1 cellular context compared by ENCODE assay signal in the genomic region with DNA sequence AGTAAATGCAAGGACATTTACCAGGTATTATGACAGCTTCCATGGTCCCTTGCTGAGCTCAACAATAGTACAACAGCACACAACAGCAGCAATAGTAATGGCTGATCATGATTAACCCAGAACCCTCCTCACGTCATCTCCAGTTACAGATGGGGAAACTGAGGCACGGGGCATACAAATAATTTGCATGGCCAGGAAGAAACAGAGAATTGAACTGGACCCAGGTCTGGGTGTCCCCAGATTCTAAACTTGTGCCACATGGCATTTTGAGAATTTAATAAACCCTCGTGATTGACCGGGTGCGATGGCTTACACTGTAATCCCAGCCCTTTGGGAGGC.
A peak's percentile ranks its signal among the peaks of the same experiment; 100 is the strongest.
TF ChIP-seq lines count a peak whose summit lies in the region.

No MANE protein-coding gene starts in this region.

TF ChIP-seq in HepG2, 621 proteins besides CTCF, POLR2A, EP300 and RAD21 (continues in another document):
- no peak for TF ChIP-seq LCORL (IDR thresholded peaks at IDR 0.05)
- TF ChIP-seq LCORL (CRISPR knock-in tag; IDR thresholded peaks at IDR 0.05) = no peak
- TF ChIP-seq, protein P1, sequence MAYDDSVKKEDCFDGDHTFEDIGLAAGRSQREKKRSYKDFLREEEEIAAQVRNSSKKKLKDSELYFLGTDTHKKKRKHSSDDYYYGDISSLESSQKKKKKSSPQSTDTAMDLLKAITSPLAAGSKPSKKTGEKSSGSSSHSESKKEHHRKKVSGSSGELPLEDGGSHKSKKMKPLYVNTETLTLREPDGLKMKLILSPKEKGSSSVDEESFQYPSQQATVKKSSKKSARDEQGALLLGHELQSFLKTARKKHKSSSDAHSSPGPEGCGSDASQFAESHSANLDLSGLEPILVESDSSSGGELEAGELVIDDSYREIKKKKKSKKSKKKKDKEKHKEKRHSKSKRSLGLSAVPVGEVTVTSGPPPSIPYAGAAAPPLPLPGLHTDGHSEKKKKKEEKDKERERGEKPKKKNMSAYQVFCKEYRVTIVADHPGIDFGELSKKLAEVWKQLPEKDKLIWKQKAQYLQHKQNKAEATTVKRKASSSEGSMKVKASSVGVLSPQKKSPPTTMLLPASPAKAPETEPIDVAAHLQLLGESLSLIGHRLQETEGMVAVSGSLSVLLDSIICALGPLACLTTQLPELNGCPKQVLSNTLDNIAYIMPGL (CRISPR knock-in tag; IDR thresholded peaks at IDR 0.05; ENCODE audit: borderline replicate concordance in 1 of 2, low read depth in 1 of 2) = 0 out of 4 replicates have a peak, but pooled peaks of 1 of the 2 experiments have one; percentile 13
- TF ChIP-seq MYPOP (CRISPR knock-in tag; IDR thresholded peaks at IDR 0.05) = 0 out of 2 replicates have a peak, but pooled peaks have one; percentile 21
- TF ChIP-seq ZNF136 (CRISPR knock-in tag; IDR thresholded peaks at IDR 0.05; ENCODE audit: low read depth) = no peak
- TF ChIP-seq NCOA1 (CRISPR knock-in tag; IDR thresholded peaks at IDR 0.05) = no peak
- TF ChIP-seq ZNF598 (CRISPR knock-in tag; IDR thresholded peaks at IDR 0.05; ENCODE audit: borderline replicate concordance) = peak; percentile 68; the same call in 1 of the 2 replicates
- no peak for TF ChIP-seq FOXK2 (IDR thresholded peaks at IDR 0.05)
- TF ChIP-seq, protein P2, sequence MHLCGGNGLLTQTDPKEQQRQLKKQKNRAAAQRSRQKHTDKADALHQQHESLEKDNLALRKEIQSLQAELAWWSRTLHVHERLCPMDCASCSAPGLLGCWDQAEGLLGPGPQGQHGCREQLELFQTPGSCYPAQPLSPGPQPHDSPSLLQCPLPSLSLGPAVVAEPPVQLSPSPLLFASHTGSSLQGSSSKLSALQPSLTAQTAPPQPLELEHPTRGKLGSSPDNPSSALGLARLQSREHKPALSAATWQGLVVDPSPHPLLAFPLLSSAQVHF (CRISPR knock-in tag; IDR thresholded peaks at IDR 0.05) = no peak
- TF ChIP-seq ZMYM2 (CRISPR knock-in tag; IDR thresholded peaks at IDR 0.05) = 0 out of 2 replicates have a peak, but pooled peaks have one; percentile 32
- TF ChIP-seq, protein P3, sequence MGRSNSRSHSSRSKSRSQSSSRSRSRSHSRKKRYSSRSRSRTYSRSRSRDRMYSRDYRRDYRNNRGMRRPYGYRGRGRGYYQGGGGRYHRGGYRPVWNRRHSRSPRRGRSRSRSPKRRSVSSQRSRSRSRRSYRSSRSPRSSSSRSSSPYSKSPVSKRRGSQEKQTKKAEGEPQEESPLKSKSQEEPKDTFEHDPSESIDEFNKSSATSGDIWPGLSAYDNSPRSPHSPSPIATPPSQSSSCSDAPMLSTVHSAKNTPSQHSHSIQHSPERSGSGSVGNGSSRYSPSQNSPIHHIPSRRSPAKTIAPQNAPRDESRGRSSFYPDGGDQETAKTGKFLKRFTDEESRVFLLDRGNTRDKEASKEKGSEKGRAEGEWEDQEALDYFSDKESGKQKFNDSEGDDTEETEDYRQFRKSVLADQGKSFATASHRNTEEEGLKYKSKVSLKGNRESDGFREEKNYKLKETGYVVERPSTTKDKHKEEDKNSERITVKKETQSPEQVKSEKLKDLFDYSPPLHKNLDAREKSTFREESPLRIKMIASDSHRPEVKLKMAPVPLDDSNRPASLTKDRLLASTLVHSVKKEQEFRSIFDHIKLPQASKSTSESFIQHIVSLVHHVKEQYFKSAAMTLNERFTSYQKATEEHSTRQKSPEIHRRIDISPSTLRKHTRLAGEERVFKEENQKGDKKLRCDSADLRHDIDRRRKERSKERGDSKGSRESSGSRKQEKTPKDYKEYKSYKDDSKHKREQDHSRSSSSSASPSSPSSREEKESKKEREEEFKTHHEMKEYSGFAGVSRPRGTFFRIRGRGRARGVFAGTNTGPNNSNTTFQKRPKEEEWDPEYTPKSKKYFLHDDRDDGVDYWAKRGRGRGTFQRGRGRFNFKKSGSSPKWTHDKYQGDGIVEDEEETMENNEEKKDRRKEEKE (IDR thresholded peaks at IDR 0.05) = no peak
- no peak for TF ChIP-seq POLR2AphosphoS2 (IDR thresholded peaks at IDR 0.05; ENCODE audit: low read depth, low read length)
- 0 out of 2 replicates have a peak, but pooled peaks have one; percentile 33 for TF ChIP-seq FUBP1 (CRISPR knock-in tag; IDR thresholded peaks at IDR 0.05; ENCODE audit: borderline replicate concordance)
- 0 out of 2 replicates have a peak, but pooled peaks have one; percentile 4 for TF ChIP-seq SKIL (CRISPR knock-in tag; IDR thresholded peaks at IDR 0.05; ENCODE audit: borderline replicate concordance)
- no peak for TF ChIP-seq ZGPAT (CRISPR knock-in tag; IDR thresholded peaks at IDR 0.05)
- TF ChIP-seq, protein P4, sequence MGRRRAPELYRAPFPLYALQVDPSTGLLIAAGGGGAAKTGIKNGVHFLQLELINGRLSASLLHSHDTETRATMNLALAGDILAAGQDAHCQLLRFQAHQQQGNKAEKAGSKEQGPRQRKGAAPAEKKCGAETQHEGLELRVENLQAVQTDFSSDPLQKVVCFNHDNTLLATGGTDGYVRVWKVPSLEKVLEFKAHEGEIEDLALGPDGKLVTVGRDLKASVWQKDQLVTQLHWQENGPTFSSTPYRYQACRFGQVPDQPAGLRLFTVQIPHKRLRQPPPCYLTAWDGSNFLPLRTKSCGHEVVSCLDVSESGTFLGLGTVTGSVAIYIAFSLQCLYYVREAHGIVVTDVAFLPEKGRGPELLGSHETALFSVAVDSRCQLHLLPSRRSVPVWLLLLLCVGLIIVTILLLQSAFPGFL (CRISPR knock-in tag; IDR thresholded peaks at IDR 0.05) = no peak
- no peak for TF ChIP-seq AKAP8 (CRISPR knock-in tag; IDR thresholded peaks at IDR 0.05)
- TF ChIP-seq NFE2L2 (IDR thresholded peaks at IDR 0.05; ENCODE audit: low read length) = no peak
- TF ChIP-seq, protein P5, sequence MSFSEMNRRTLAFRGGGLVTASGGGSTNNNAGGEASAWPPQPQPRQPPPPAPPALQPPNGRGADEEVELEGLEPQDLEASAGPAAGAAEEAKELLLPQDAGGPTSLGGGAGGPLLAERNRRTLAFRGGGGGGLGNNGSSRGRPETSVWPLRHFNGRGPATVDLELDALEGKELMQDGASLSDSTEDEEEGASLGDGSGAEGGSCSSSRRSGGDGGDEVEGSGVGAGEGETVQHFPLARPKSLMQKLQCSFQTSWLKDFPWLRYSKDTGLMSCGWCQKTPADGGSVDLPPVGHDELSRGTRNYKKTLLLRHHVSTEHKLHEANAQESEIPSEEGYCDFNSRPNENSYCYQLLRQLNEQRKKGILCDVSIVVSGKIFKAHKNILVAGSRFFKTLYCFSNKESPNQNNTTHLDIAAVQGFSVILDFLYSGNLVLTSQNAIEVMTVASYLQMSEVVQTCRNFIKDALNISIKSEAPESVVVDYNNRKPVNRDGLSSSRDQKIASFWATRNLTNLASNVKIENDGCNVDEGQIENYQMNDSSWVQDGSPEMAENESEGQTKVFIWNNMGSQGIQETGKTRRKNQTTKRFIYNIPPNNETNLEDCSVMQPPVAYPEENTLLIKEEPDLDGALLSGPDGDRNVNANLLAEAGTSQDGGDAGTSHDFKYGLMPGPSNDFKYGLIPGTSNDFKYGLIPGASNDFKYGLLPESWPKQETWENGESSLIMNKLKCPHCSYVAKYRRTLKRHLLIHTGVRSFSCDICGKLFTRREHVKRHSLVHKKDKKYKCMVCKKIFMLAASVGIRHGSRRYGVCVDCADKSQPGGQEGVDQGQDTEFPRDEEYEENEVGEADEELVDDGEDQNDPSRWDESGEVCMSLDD (CRISPR knock-in tag; IDR thresholded peaks at IDR 0.05; ENCODE audit: borderline replicate concordance) = no peak
- no peak for TF ChIP-seq SP4 (CRISPR knock-in tag; IDR thresholded peaks at IDR 0.05)
- TF ChIP-seq, protein P6, sequence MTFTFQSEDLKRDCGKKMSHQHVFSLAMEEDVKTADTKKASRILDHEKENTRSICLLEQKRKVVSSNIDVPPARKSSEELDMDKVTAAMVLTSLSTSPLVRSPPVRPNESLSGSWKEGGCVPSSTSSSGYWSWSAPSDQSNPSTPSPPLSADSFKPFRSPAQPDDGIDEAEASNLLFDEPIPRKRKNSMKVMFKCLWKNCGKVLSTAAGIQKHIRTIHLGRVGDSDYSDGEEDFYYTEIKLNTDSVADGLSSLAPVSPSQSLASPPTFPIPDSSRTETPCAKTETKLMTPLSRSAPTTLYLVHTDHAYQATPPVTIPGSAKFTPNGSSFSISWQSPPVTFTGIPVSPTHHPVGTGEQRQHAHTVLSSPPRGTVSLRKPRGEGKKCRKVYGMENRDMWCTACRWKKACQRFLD (CRISPR knock-in tag; IDR thresholded peaks at IDR 0.05; ENCODE audit: borderline replicate concordance) = no peak
- TF ChIP-seq MEIS2 (CRISPR knock-in tag; IDR thresholded peaks at IDR 0.05) = 0 out of 2 replicates have a peak, but pooled peaks have one; percentile 5
- no peak for TF ChIP-seq FLYWCH1 (CRISPR knock-in tag; IDR thresholded peaks at IDR 0.05)
- TF ChIP-seq ZNF569 (CRISPR knock-in tag; IDR thresholded peaks at IDR 0.05; ENCODE audit: borderline replicate concordance) = no peak
- no peak for TF ChIP-seq TAF15 (IDR thresholded peaks at IDR 0.05; ENCODE audit: low read depth, low read length, poor library complexity, severe bottlenecking)
- no peak for TF ChIP-seq CENPT (CRISPR knock-in tag; IDR thresholded peaks at IDR 0.05; ENCODE audit: low read depth)
- TF ChIP-seq RCOR2 (CRISPR knock-in tag; IDR thresholded peaks at IDR 0.05) = no peak
- TF ChIP-seq SMARCC2 (IDR thresholded peaks at IDR 0.05) = no peak
- TF ChIP-seq ZFP41 (CRISPR knock-in tag; IDR thresholded peaks at IDR 0.05; ENCODE audit: borderline replicate concordance) = no peak
- TF ChIP-seq ZNF724P (CRISPR knock-in tag; IDR thresholded peaks at IDR 0.05; ENCODE audit: borderline replicate concordance) = 0 out of 2 replicates have a peak, but pooled peaks have one; percentile 26
- TF ChIP-seq ZNF326 (CRISPR knock-in tag; IDR thresholded peaks at IDR 0.05; ENCODE audit: borderline replicate concordance) = no peak
- TF ChIP-seq ZKSCAN1 (IDR thresholded peaks at IDR 0.05; ENCODE audit: low read length) = no peak
- TF ChIP-seq ZFP36L1 (CRISPR knock-in tag; IDR thresholded peaks at IDR 0.05) = no peak
- TF ChIP-seq ZNF350 (CRISPR knock-in tag; IDR thresholded peaks at IDR 0.05; ENCODE audit: borderline replicate concordance, low read depth) = 0 out of 2 replicates have a peak, but pooled peaks have one; percentile 4
- TF ChIP-seq, protein P7, sequence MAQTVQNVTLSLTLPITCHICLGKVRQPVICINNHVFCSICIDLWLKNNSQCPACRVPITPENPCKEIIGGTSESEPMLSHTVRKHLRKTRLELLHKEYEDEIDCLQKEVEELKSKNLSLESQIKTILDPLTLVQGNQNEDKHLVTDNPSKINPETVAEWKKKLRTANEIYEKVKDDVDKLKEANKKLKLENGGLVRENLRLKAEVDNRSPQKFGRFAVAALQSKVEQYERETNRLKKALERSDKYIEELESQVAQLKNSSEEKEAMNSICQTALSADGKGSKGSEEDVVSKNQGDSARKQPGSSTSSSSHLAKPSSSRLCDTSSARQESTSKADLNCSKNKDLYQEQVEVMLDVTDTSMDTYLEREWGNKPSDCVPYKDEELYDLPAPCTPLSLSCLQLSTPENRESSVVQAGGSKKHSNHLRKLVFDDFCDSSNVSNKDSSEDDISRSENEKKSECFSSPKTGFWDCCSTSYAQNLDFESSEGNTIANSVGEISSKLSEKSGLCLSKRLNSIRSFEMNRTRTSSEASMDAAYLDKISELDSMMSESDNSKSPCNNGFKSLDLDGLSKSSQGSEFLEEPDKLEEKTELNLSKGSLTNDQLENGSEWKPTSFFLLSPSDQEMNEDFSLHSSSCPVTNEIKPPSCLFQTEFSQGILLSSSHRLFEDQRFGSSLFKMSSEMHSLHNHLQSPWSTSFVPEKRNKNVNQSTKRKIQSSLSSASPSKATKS (CRISPR knock-in tag; IDR thresholded peaks at IDR 0.05) = no peak
